In genomic region chr4:144355809-144356757, GRCh38 we compare ENCODE assay signal across 9 cellular contexts.
DNase-seq lines count a peak whose midpoint lies in the region; ATAC-seq lines count a peak whose summit lies in the region.
"Had no signal": no experiment of that assay in that cellular context is flagged by ENCODE, and none has a peak within 500 bp of the region (broad histone marks: within the 10 kb centered on the region; RNA-seq: fewer than 3 reads in every experiment).

No MANE protein-coding gene starts in this region.

- DNase-seq in Daoy (ENCODE audit: low read depth) (peak; percentile 81), RPMI7951 (ENCODE audit: low read depth) (peak; percentile 72), epithelial cell of prostate (ENCODE audit: low read depth, low spot score) (peak; percentile 52), sciatic nerve (ENCODE audit: low spot score) (peak; percentile 83), pons (ENCODE audit: low spot score) (no peak)
- DNase-seq in CD8-positive, alpha-beta memory T cell, result no peak

- peaks cover 1 to 7% of the 10 kb centered on the region in 2 donors for H3K27me3 Mint-ChIP-seq in CD8-positive, alpha-beta memory T cell

- no peak overlapping the region for H3K27ac ChIP-seq in epithelial cell of prostate
- H3K27ac ChIP-seq in CD8-positive, alpha-beta memory T cell (ENCODE audit: low read depth, low read length), result no peak overlapping the region
- H3K27ac ChIP-seq: VCaP had no signal

- POLR2A ChIA-PET in CD8-positive, alpha-beta memory T cell (lab: Charles Lee), result no interaction called here

- CTCF ChIA-PET in CD8-positive, alpha-beta memory T cell (lab: Charles Lee), result no interaction called here

- H3K36me3 ChIP-seq in CD8-positive, alpha-beta memory T cell (ENCODE audit: insufficient read depth, low read length), result no peaks in the 10 kb centered on the region

- no peaks in the 10 kb centered on the region for H3K4me1 ChIP-seq in CD8-positive, alpha-beta memory T cell (ENCODE audit: insufficient read depth, low read length)

- H3K9me3 Mint-ChIP-seq in CD8-positive, alpha-beta memory T cell, result peaks cover 0 to 5% (median 0%) of the 10 kb centered on the region in 5 donors

- no peaks in the 10 kb centered on the region for H3K9me3 ChIP-seq in CD8-positive, alpha-beta memory T cell (ENCODE audit: low read length)

- no peaks in the 10 kb centered on the region for H3K36me3 Mint-ChIP-seq in CD8-positive, alpha-beta memory T cell

- H3K4me1 Mint-ChIP-seq in CD8-positive, alpha-beta memory T cell, result no peaks in the 10 kb centered on the region

- H3K4me3 Mint-ChIP-seq in CD8-positive, alpha-beta memory T cell, result no peak overlapping the region

- peak; percentile 98 for ATAC-seq in GM19351 (IDR thresholded peaks at IDR 0.05; ENCODE audit: unreplicated experiment)
- peak; percentile 95 for ATAC-seq in HG03135 (IDR thresholded peaks at IDR 0.05; ENCODE audit: unreplicated experiment)
- peak; percentile 94 for ATAC-seq in sciatic nerve

- intact Hi-C loops in sciatic nerve (cut with DNase I), result no loop called here

- no peak overlapping the region for H3K4me3 ChIP-seq in CD8-positive, alpha-beta memory T cell (ENCODE audit: low read length)

- H3K27me3 ChIP-seq in CD8-positive, alpha-beta memory T cell (ENCODE audit: insufficient read depth, low read length, poor library complexity, severe bottlenecking), result no peaks in the 10 kb centered on the region

- H3K27ac Mint-ChIP-seq in CD8-positive, alpha-beta memory T cell, result no peak overlapping the region

Comparison
In these comparisons a context has a peak if more than half of its experiments do, and no peak if none do; other contexts are left out.
1. DNase-seq: peak in Daoy (single experiment), RPMI7951 (single experiment), epithelial cell of prostate (single experiment) and sciatic nerve (single experiment); none in CD8-positive, alpha-beta memory T cell (0 of 5) and pons (single experiment).
2. Peak in every context shown above with its lines, with median percentiles within 50 percentile points of each other: ATAC-seq.